Comparison of ENCODE assay signal across 8 cellular contexts in the genomic region with DNA sequence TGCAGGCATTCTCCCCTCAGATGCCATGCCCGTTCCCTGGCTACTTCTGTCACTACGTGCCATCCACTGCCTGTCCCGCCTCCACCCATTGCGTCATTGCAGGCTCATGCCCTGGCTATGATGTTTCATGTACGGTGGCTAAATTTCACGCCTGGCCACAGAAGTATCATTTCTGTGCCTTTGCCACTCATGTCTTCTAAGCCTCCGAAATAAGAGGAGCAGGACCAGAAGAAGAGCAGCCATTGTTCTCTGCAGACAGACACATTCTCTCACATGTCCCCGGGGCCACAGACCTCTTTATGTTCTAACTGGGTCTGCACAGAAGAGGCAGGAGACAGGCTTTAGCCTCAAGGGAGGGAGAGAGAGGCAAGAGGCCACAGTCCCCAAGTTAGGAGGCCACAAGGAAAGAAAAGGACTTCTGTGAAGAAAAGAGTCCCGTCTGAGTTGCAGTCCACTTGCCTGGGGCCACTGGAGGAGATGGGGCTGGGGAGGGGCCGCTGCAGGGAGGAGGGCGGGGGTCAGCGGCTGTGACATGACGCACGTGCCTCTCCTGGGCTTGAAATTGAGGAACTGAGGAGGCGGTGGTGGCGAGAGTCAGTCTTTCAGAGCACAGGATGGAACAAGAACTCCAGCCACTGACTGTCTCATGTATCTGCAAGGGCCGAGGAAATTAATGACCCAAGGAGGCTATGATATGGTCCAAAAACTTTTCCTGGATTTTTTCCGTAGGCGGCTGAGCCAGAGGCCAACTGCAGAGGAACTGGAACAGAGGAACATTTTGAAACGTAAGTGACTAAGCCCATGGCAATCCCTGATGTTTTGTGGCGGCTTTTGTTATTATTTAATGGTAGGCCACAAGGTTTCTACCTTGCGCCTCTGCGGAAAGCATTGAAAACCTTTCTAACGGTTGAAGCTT. TPM values are rescaled to one million over a fixed set of nuclear protein-coding genes. Genes with fewer than 3 reads are reported as not detected.
DNase-seq lines count a peak whose midpoint lies in the region; ATAC-seq, FAIRE-seq and TF ChIP-seq lines count a peak whose summit lies in the region.

No MANE protein-coding gene starts in this region.

- TF ChIP-seq EP300 in HepG2 (IDR thresholded peaks at IDR 0.05; ENCODE audit: low read depth in 2 of 2, low read length in 2 of 2), result no peak
- TF ChIP-seq EP300 in HepG2 (CRISPR knock-in tag; IDR thresholded peaks at IDR 0.05; ENCODE audit: borderline replicate concordance), result no peak
- TF ChIP-seq EP300 in SK-N-SH (IDR thresholded peaks at IDR 0.05; ENCODE audit: borderline replicate concordance in 1 of 2, low read depth in 1 of 2, low read length in 1 of 2), result no peak

- H3K9me3 ChIP-seq in OCI-LY7 (ENCODE audit: low read length), result no peaks in the 10 kb centered on the region
- no peaks in the 10 kb centered on the region for H3K9me3 ChIP-seq in HepG2 (ENCODE audit: low read length)
- no peaks in the 10 kb centered on the region for H3K9me3 ChIP-seq in SK-N-SH

- TF ChIP-seq RAD21 in HepG2 (CRISPR knock-in tag; IDR thresholded peaks at IDR 0.05) (no peak), SK-N-SH (IDR thresholded peaks at IDR 0.05; ENCODE audit: low read length) (no peak)

- in situ Hi-C loops in HepG2 (cut with HindIII; ENCODE audit: extremely low pct_ligation_motif_present, low pct_unique_long_range_greater_than_20kb), result no loop called here

- no peak for TF ChIP-seq POLR2A in HepG2 (IDR thresholded peaks at IDR 0.05; ENCODE audit: insufficient read depth in 1 of 2, low read depth in 2 of 2, low read length in 2 of 2)

- H3K4me3 ChIP-seq in GM12864 (ENCODE audit: low read depth, low read length) (peak overlapping the region; percentile 76), OCI-LY7 (ENCODE audit: low read depth, low read length, poor library complexity, severe bottlenecking) (peak overlapping the region; percentile 71), HepG2 (replicated peaks in 1 of 3; ENCODE audit: insufficient read depth in 1 of 3, low read depth in 2 of 3, low read length in 3 of 3) (no peak overlapping the region), SK-N-SH (ENCODE audit: low read depth in 2 of 2, low read length in 1 of 2) (no peak overlapping the region)

- H3K27ac ChIP-seq in OCI-LY7 (ENCODE audit: low read depth, low read length, poor library complexity, severe bottlenecking), result peak overlapping the region; percentile 65
- H3K27ac ChIP-seq in HepG2 (ENCODE audit: extremely low read length, insufficient read depth, low read length), result no peak overlapping the region
- no peak overlapping the region for H3K27ac ChIP-seq in SK-N-SH (ENCODE audit: low read depth in 2 of 2, low read length in 1 of 2)

- H4K20me1 ChIP-seq in OCI-LY7 (ENCODE audit: insufficient read depth, low read length) (no peaks in the 10 kb centered on the region), HepG2 (ENCODE audit: insufficient read depth, low read length) (no peaks in the 10 kb centered on the region), SK-N-SH (ENCODE audit: insufficient read depth) (no peaks in the 10 kb centered on the region)

- intact Hi-C loops in OCI-LY7 (cut with micrococcal nuclease; ENCODE audit: unreplicated experiment), result loop anchor here (1.0 to 5.0 kb wide), 3 partner anchors 24 to 185 kb away; a partner anchor contains a TSS
- intact Hi-C loops in HepG2 (cut with micrococcal nuclease; ENCODE audit: unreplicated experiment), result loop anchor here (5.0 kb wide), 1 partner anchor 45 kb away; no protein-coding TSS in a partner anchor

- POLR2A ChIA-PET in OCI-LY7 (lab: Charles Lee), result interaction anchor here (0.9 to 1.2 kb wide), 7 partner anchors 9 to 55 kb away, joined by 3 to 8 read pairs (median 5); no protein-coding TSS in a partner anchor
- POLR2A ChIA-PET in HepG2 (lab: Yijun Ruan, JAX), result no interaction called here
- POLR2A ChIA-PET in SK-N-SH (lab: Yijun Ruan, JAX), result no interaction called here

- H3K9me2 ChIP-seq in OCI-LY7 (ENCODE audit: insufficient read depth, low read length) (no peaks in the 10 kb centered on the region), SK-N-SH (no peaks in the 10 kb centered on the region)

- H3K79me2 ChIP-seq in OCI-LY7 (ENCODE audit: insufficient read depth, low read depth, low read length) (peaks cover 36% of the 10 kb centered on the region; the same call in 1 of the 2 replicates), HepG2 (ENCODE audit: insufficient read depth, low read length) (no peaks in the 10 kb centered on the region), SK-N-SH (ENCODE audit: insufficient read depth) (no peaks in the 10 kb centered on the region)

- DNase-seq in GM12864 (ENCODE audit: low read depth) (peak; percentile 70), OCI-LY7 (ENCODE audit: low spot score) (peak; percentile 84), HepG2 (ENCODE audit: low spot score) (no peak), NCI-H2171 treated with DMSO at 0.1 percent for 48 hours (lab: John Stamatoyannopoulos, UW) (no peak), amniotic stem cell (lab: John Stamatoyannopoulos, UW) (no peak), NCI-H1436 (lab: John Stamatoyannopoulos, UW) (no peak), SK-N-SH (no peak)

- WGBS in HepG2 (ENCODE audit: low lambda C conversion rate), result 74% methylated on average over 24 of the region's 24 CpGs
- 78% methylated on average over 24 of the region's 24 CpGs for WGBS in SK-N-SH (ENCODE audit: low lambda C conversion rate)

- H3K4me1 ChIP-seq in OCI-LY7 (ENCODE audit: insufficient read depth, low read length, poor library complexity, severe bottlenecking) (peaks cover 68% of the 10 kb centered on the region), HepG2 (ENCODE audit: insufficient read depth, low read length) (peaks cover 10% of the 10 kb centered on the region), SK-N-SH (ENCODE audit: control insufficient read depth in 1 of 2, insufficient read depth in 2 of 2, low read depth in 1 of 2, low read length in 1 of 2) (no peaks in the 10 kb centered on the region)

- H3K9ac ChIP-seq in HepG2 (ENCODE audit: insufficient read depth, low read depth, low read length), result no peak overlapping the region
- H3K9ac ChIP-seq in SK-N-SH, result no peak overlapping the region

- H3K4me2 ChIP-seq in OCI-LY7 (ENCODE audit: low read length), result peak overlapping the region; percentile 85
- H3K4me2 ChIP-seq in HepG2 (ENCODE audit: low read depth, low read length), result no peak overlapping the region
- H3K4me2 ChIP-seq in SK-N-SH, result no peak overlapping the region

- FAIRE-seq in HepG2 (lab: Jason Lieb, UNC), result no peak

- TF ChIP-seq CTCF in GM12864 (IDR thresholded peaks at IDR 0.05; ENCODE audit: low read depth, low read length, missing control alignments), result no peak
- TF ChIP-seq CTCF in OCI-LY7 (conservative IDR thresholded peaks at IDR 0.05; ENCODE audit: low read length), result peak; percentile 52; the same call in 1 of the 2 replicates
- TF ChIP-seq CTCF in HepG2 (CRISPR knock-in tag; IDR thresholded peaks at IDR 0.05), result no peak
- TF ChIP-seq CTCF in SK-N-SH (IDR thresholded peaks at IDR 0.05), result no peak

- H2AFZ ChIP-seq in OCI-LY7 (ENCODE audit: low read length), result peak overlapping the region; percentile 78
- H2AFZ ChIP-seq in HepG2 (ENCODE audit: low read length), result no peak overlapping the region
- no peak overlapping the region for H2AFZ ChIP-seq in SK-N-SH (ENCODE audit: low read depth)

- H3F3A ChIP-seq in SK-N-SH (replicated peaks; ENCODE audit: insufficient read depth), result no peaks in the 10 kb centered on the region

- H3K27me3 ChIP-seq in HepG2 (ENCODE audit: control insufficient read depth in 1 of 2, insufficient read depth in 2 of 2, low read length in 2 of 2), result no peaks in the 10 kb centered on the region
- H3K27me3 ChIP-seq in SK-N-SH (ENCODE audit: insufficient read depth), result no peaks in the 10 kb centered on the region

- H3K36me3 ChIP-seq in OCI-LY7 (ENCODE audit: insufficient read depth, low read length) (peaks cover 3% of the 10 kb centered on the region; the same call in 1 of the 2 replicates), HepG2 (replicated peaks in 1 of 2; ENCODE audit: control insufficient read depth in 1 of 2, insufficient read depth in 2 of 2, low read length in 2 of 2) (no peaks in the 10 kb centered on the region), SK-N-SH (replicated peaks in 1 of 2; ENCODE audit: control insufficient read depth in 1 of 2, insufficient read depth in 2 of 2, low read length in 1 of 2) (no peaks in the 10 kb centered on the region)

- BruUV-seq in OCI-LY7 (replicated peaks; lab: Mats Ljungman, UMichigan) (no TSS peak), HepG2 (replicated peaks; lab: Mats Ljungman, UMichigan) (no TSS peak)

- CTCF ChIA-PET in OCI-LY7 (lab: Charles Lee; ENCODE audit: unreplicated experiment), result interaction anchor here (1.1 kb wide), 1 partner anchor 77 kb away, joined by 3 read pairs; no protein-coding TSS in a partner anchor
- CTCF ChIA-PET in HepG2 (lab: Yijun Ruan, JAX; ENCODE audit: low intra/inter-chr PET ratio, low total read pairs), result no interaction called here
- CTCF ChIA-PET in SK-N-SH (lab: Yijun Ruan, JAX), result interaction anchor here (0.7 kb wide), 1 partner anchor 361 kb away, joined by 3 read pairs; no protein-coding TSS in a partner anchor

- ATAC-seq in GM21825 (IDR thresholded peaks at IDR 0.05; ENCODE audit: unreplicated experiment) (peak; percentile 58), HepG2 (no peak)

RNA-seq across cellular contexts. Expression of a gene that starts 55.9 kb away (rescaled TPM):
- 52.9 and 69.2 TPM in 2 replicates for total RNA-seq in OCI-LY7 (2014; rRNA removed; shearing (Covaris generic))
- 46.2 and 50.5 TPM in 2 replicates for total RNA-seq in OCI-LY7 (2022)
- total RNA-seq in HepG2 (2016; rRNA removed; fragmentation: Illumina TruSeq; extraction: Trizol), result 23.3 and 28.5 TPM in 2 replicates
- total RNA-seq in HepG2 (2016; cell fraction: cytosol; rRNA removed; fragmentation: Illumina TruSeq; extraction: Trizol; ENCODE audit: low read depth), result 12.0 and 14.1 TPM in 2 replicates
- 25.7 and 25.9 TPM in 2 replicates for total RNA-seq in HepG2 (2016; cell fraction: insoluble cytoplasmic fraction; rRNA removed; fragmentation: Illumina TruSeq; extraction: Trizol)
- 18.1 and 20.7 TPM in 2 replicates for total RNA-seq in HepG2 (2016; cell fraction: membrane; rRNA removed; fragmentation: Illumina TruSeq; extraction: Trizol)
- total RNA-seq in HepG2 (2016; cell fraction: nucleus; rRNA removed; fragmentation: Illumina TruSeq; extraction: Trizol), result 38.3 and 38.4 TPM in 2 replicates
- polyA plus RNA-seq in HepG2 (2011; rRNA removed), result 24.3 and 30.8 TPM in 2 replicates
- polyA plus RNA-seq in HepG2 (2011; cell fraction: cytosol; rRNA removed), result 14.7 and 17.2 TPM in 2 replicates
- 14.9 and 19.7 TPM in 2 replicates for polyA plus RNA-seq in HepG2 (2011; cell fraction: nucleus; rRNA removed)
- polyA plus RNA-seq in HepG2 (2012), result 18.4 and 21.3 TPM in 2 replicates
- polyA plus RNA-seq in HepG2 (2016; cell fraction: cytosol; fragmentation: Illumina TruSeq; extraction: Trizol; ENCODE audit: low read depth), result 10.6 and 14.9 TPM in 2 replicates
- 37.2 and 41.0 TPM in 2 replicates for polyA plus RNA-seq in HepG2 (2016; cell fraction: insoluble cytoplasmic fraction; fragmentation: Illumina TruSeq; extraction: Trizol; ENCODE audit: low read depth)
- 14.6 and 19.3 TPM in 2 replicates for polyA plus RNA-seq in HepG2 (2016; cell fraction: membrane; fragmentation: Illumina TruSeq; extraction: Trizol; ENCODE audit: low read depth)
- polyA plus RNA-seq in HepG2 (2016; cell fraction: nucleus; fragmentation: Illumina TruSeq; extraction: Trizol; ENCODE audit: insufficient read depth, low read depth), result 27.9 and 28.4 TPM in 2 replicates
- polyA minus RNA-seq in HepG2 (2011; rRNA and poly(A)+ RNA removed; ENCODE audit: low replicate concordance), result 32.1 and 53.3 TPM in 2 replicates
- polyA minus RNA-seq in HepG2 (2011; cell fraction: cytosol; rRNA and poly(A)+ RNA removed), result 8.5 and 11.2 TPM in 2 replicates
- 56.8 and 61.8 TPM in 2 replicates for polyA minus RNA-seq in HepG2 (2011; cell fraction: nucleus; rRNA and poly(A)+ RNA removed)
- 25.2 and 27.5 TPM in 2 replicates for polyA plus RNA-seq in SK-N-SH (2012; rRNA removed)
- polyA plus RNA-seq in SK-N-SH (2012; cell fraction: cytosol; rRNA removed), result 27.7 and 30.3 TPM in 2 replicates
- polyA plus RNA-seq in SK-N-SH (2012; cell fraction: nucleus; rRNA removed), result 22.8 and 24.5 TPM in 2 replicates

Comparison
In these comparisons a context has a peak if more than half of its experiments do, and no peak if none do; other contexts are left out.
1. DNase-seq: peak in GM12864 (single experiment) and OCI-LY7 (single experiment); none in HepG2 (single experiment), NCI-H2171 treated with DMSO at 0.1 percent for 48 hours (single experiment), amniotic stem cell (single experiment), NCI-H1436 (single experiment) and SK-N-SH (single experiment).
2. H3K4me3 ChIP-seq: peak in GM12864 (single experiment) and OCI-LY7 (single experiment); none in HepG2 (0 of 3) and SK-N-SH (0 of 2).